In the genomic region with DNA sequence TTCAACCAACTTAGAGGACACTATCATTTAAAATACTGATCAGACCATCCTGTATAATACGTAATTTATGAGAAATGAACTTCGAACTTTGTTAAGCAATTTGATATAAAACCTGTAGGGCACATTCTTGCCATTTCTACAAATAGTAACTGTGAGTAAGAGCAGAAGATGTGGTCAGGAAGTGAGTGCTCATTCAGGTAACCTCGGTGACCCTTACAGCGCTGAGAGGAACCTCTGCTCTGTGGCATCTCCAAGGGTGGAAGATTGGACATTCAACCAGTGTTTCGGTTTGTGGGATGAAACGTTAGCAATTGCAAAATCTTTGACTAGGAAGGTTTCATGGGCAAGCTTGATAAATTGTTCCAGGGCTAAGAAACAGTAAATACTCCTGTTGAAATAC, we compare ENCODE assay signal across 17 cellular contexts.
DNase-seq lines count a peak whose midpoint lies in the region; ATAC-seq and TF ChIP-seq lines count a peak whose summit lies in the region.
"Had no signal": no experiment of that assay in that cellular context is flagged by ENCODE, and none has a peak within 500 bp of the region (broad histone marks: within the 10 kb centered on the region; RNA-seq: fewer than 3 reads in every experiment).

No MANE protein-coding gene starts in this region.

- no peaks in the 10 kb centered on the region for H3F3A ChIP-seq in MM.1S (ENCODE audit: insufficient read depth, low read length)
- H3F3A ChIP-seq in neural progenitor cell (ENCODE audit: low read depth), result no peaks in the 10 kb centered on the region

- H3K27ac ChIP-seq in MM.1S (ENCODE audit: low read length), result no peak overlapping the region
- no peak overlapping the region for H3K27ac ChIP-seq in RWPE2 (ENCODE audit: poor library complexity, severe bottlenecking)
- no peak overlapping the region for H3K27ac ChIP-seq in neural progenitor cell
- H3K27ac ChIP-seq: GM23248 had no signal

- TF ChIP-seq POLR2A in NB4 (IDR thresholded peaks at IDR 0.05; ENCODE audit: extremely low read depth, insufficient read length), result no peak

- H3K36me3 Mint-ChIP-seq in neural progenitor cell, result no peaks in the 10 kb centered on the region
- H3K36me3 Mint-ChIP-seq: CD4-positive, alpha-beta memory T cell had no signal

- H3K4me1 ChIP-seq in MM.1S (ENCODE audit: low read length) (no peaks in the 10 kb centered on the region), RWPE2 (ENCODE audit: insufficient read depth, poor library complexity, severe bottlenecking) (no peaks in the 10 kb centered on the region), neural progenitor cell (no peaks in the 10 kb centered on the region)

- H3K36me3 ChIP-seq in MM.1S (replicated peaks; ENCODE audit: insufficient read depth, low read length) (no peaks in the 10 kb centered on the region), RWPE2 (ENCODE audit: low read depth) (no peaks in the 10 kb centered on the region), neural progenitor cell (no peaks in the 10 kb centered on the region)

- peak; percentile 66 for ATAC-seq in RWPE2 (ENCODE audit: low read depth)
- ATAC-seq: HCT116 had no signal

- no peak overlapping the region for H3K4me3 ChIP-seq in MM.1S (ENCODE audit: low read length)
- no peak overlapping the region for H3K4me3 ChIP-seq in NB4 (ENCODE audit: low read depth, low read length)
- H3K4me3 ChIP-seq in RWPE2 (ENCODE audit: severe bottlenecking), result no peak overlapping the region
- no peak overlapping the region for H3K4me3 ChIP-seq in neural progenitor cell
- H3K4me3 ChIP-seq: GM23248 had no signal

- H3K27me3 ChIP-seq in MM.1S (replicated peaks; ENCODE audit: insufficient read depth, low read length) (no peaks in the 10 kb centered on the region), RWPE2 (ENCODE audit: insufficient read depth, poor library complexity, severe bottlenecking) (no peaks in the 10 kb centered on the region), neural progenitor cell (no peaks in the 10 kb centered on the region)

- H3K9me2 ChIP-seq in MM.1S (replicated peaks; ENCODE audit: insufficient read depth, low read length), result no peaks in the 10 kb centered on the region

- H3K4me2 ChIP-seq in MM.1S (ENCODE audit: low read depth, low read length), result no peak overlapping the region
- no peak overlapping the region for H3K4me2 ChIP-seq in neural progenitor cell

- no peak overlapping the region for H3K9ac ChIP-seq in MM.1S (ENCODE audit: low read length)
- H3K9ac ChIP-seq in neural progenitor cell, result no peak overlapping the region
- H3K9ac ChIP-seq: GM23248 had no signal

- TF ChIP-seq CTCF in MM.1S (IDR thresholded peaks at IDR 0.05; ENCODE audit: low read length) (no peak), NB4 (IDR thresholded peaks at IDR 0.05; ENCODE audit: low read depth, low read length) (no peak), RWPE2 (IDR thresholded peaks at IDR 0.05; ENCODE audit: poor library complexity, severe bottlenecking) (no peak), neural progenitor cell (IDR thresholded peaks at IDR 0.05) (no peak)

- no peaks in the 10 kb centered on the region for H3K4me1 Mint-ChIP-seq in neural progenitor cell
- H3K4me1 Mint-ChIP-seq: CD4-positive, alpha-beta memory T cell; H9 had no signal

- H3K4me3 Mint-ChIP-seq in neural progenitor cell, result no peak overlapping the region
- H3K4me3 Mint-ChIP-seq: CD4-positive, alpha-beta memory T cell; H9; HFFc6 had no signal

- H4K20me1 ChIP-seq in MM.1S (ENCODE audit: insufficient read depth, low read length), result no peaks in the 10 kb centered on the region
- no peaks in the 10 kb centered on the region for H4K20me1 ChIP-seq in neural progenitor cell (ENCODE audit: low read depth)

- H3K9me3 ChIP-seq in MM.1S (replicated peaks; ENCODE audit: insufficient read depth, low read length), result no peaks in the 10 kb centered on the region
- peaks cover 12% of the 10 kb centered on the region for H3K9me3 ChIP-seq in RWPE2 (ENCODE audit: severe bottlenecking)
- H3K9me3 ChIP-seq in neural progenitor cell (ENCODE audit: low read depth), result no peaks in the 10 kb centered on the region

- peaks cover 5% of the 10 kb centered on the region for H3K27me3 Mint-ChIP-seq in neural progenitor cell (ENCODE audit: insufficient read depth, low read depth)
- H3K27me3 Mint-ChIP-seq: CD4-positive, alpha-beta memory T cell had no signal

- peaks cover 19% of the 10 kb centered on the region for H3K9me3 Mint-ChIP-seq in neural progenitor cell

- DNase-seq in MM.1S (peak; percentile 10), NB4 (ENCODE audit: low read depth) (peak; percentile 16), RWPE2 (ENCODE audit: low spot score) (no peak), GM19240 (ENCODE audit: insufficient read length, low spot score) (no peak), NCI-H2227 treated with DMSO at 0.1 percent for 48 hours (lab: John Stamatoyannopoulos, UW) (no peak), neural progenitor cell (ENCODE audit: low spot score) (no peak)
- DNase-seq: C1 segment of cervical spinal cord; Calu3; CD4-positive, alpha-beta memory T cell; COR-L47; DMS53; DMS79 treated with DMSO at 0.1 percent for 48 hours; GF-D8; GM23248; H9; HFFc6 had no signal

- H2AFZ ChIP-seq in MM.1S (ENCODE audit: low read length), result no peak overlapping the region
- H2AFZ ChIP-seq in neural progenitor cell (replicated peaks), result no peak overlapping the region
- H2AFZ ChIP-seq: GM23248 had no signal

- no peak overlapping the region for H3K27ac Mint-ChIP-seq in neural progenitor cell
- H3K27ac Mint-ChIP-seq: CD4-positive, alpha-beta memory T cell; H9; HFFc6 had no signal

- no peaks in the 10 kb centered on the region for H3K79me2 ChIP-seq in MM.1S (ENCODE audit: low read length)
- H3K79me2 ChIP-seq in neural progenitor cell (ENCODE audit: low read depth), result no peaks in the 10 kb centered on the region

Comparison
In these comparisons a context has a peak if more than half of its experiments do, and no peak if none do; other contexts are left out.
1. DNase-seq: peak in MM.1S (single experiment) and NB4 (single experiment); none in RWPE2 (single experiment), GM19240 (single experiment), NCI-H2227 treated with DMSO at 0.1 percent for 48 hours (single experiment) and neural progenitor cell (single experiment).